ENCODE assay signal across 1 cellular context in the genomic region with DNA sequence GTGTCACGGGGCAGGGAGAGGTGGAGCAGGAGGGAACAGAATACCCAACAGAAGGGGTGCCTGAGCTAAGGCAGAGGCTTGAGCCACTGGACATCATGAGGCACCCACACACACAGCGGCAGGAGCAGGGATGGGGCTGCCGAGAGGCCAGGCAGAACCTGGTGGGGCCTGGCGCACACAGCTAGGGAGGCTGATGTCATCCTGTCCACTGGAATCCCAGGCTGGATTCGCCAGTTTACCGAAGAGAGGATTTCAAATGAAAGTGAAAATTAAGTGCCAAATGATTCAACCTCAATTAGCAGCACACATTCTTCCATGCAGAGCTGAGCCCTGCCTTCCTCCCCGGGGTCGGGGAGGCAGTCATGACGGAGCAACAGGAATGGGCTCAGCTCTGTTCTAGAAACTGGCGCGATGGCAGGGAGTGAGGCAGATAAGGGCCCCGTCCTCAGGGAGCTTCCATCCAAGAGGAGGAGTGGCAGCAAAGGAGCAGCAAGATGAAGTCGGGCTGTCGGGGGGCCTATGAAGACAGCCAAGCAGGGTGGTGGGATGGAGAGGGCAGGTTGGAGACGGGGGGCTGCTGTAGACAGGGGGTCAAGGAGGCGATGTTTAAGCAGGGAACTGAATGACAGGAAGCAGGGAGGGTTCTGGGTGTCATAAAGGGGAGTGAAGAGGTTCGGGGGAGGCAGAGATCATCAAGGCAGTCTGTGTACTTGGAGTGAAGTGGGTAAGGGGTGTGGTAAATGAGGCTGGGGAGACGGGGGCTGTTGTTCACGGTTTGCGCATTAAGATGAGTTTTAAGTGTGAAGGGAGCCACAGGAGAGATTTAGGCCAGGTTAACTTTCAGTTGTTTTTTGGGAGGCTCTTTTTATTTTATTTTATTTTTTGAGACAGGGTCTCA.
TF ChIP-seq lines count a peak whose summit lies in the region.

No MANE protein-coding gene starts in this region.

TF ChIP-seq in H1, 55 proteins besides CTCF, POLR2A, EP300 and RAD21:
- no peak for TF ChIP-seq HDAC2 (IDR thresholded peaks at IDR 0.05; ENCODE audit: borderline replicate concordance in 1 of 2, low read depth in 2 of 2, low read length in 2 of 2)
- TF ChIP-seq SIRT6 (IDR thresholded peaks at IDR 0.05; ENCODE audit: low read length): no peak
- TF ChIP-seq NRF1 (IDR thresholded peaks at IDR 0.05; ENCODE audit: low read depth, low read length): no peak
- TF ChIP-seq TEAD4 (IDR thresholded peaks at IDR 0.05; ENCODE audit: low read depth, low read length): no peak
- no peak for TF ChIP-seq ASH2L (IDR thresholded peaks at IDR 0.05; ENCODE audit: low read length)
- no peak for TF ChIP-seq SIX5 (IDR thresholded peaks at IDR 0.05; ENCODE audit: low read depth, low read length)
